Comparison of ENCODE assay signal across 31 cellular contexts in genomic region chr3:33932010-33932764, GRCh38.
"Had no signal": no experiment of that assay in that cellular context is flagged by ENCODE, and none has a peak within 500 bp of the region (broad histone marks: within the 10 kb centered on the region; RNA-seq: fewer than 3 reads in every experiment).

No MANE protein-coding gene starts in this region.

- H3K9me3 Mint-ChIP-seq: activated B cell treated with CpG ODN at 0.5 μM for 24 hours; activated CD8-positive, alpha-beta T cell treated with anti-CD3 and anti-CD28 coated beads for 36 hours; activated naive CD4-positive, alpha-beta T cell treated with anti-CD3 and anti-CD28 coated beads, Interleukin-2, amount 50 U/mL, for 24 hours; activated naive CD8-positive, alpha-beta T cell treated with anti-CD3 and anti-CD28 coated beads, Interleukin-2, amount 50 U/mL, for 24 hours; activated T-cell treated with anti-CD3 and anti-CD28 coated beads, Interleukin-2, amount 50 U/mL, for 4 hours; T-helper 2 cell treated with Interferon-gamma antibody and Interleukin-4, amounts not matched to agents 5 μg/mL and 100 μg/mL, for 36 hours had no signal

- H3K27ac Mint-ChIP-seq: activated B cell treated with CpG ODN at 0.5 μM for 24 hours; activated CD8-positive, alpha-beta T cell treated with anti-CD3 and anti-CD28 coated beads for 36 hours; activated naive CD4-positive, alpha-beta T cell treated with anti-CD3 and anti-CD28 coated beads, Interleukin-2, amount 50 U/mL, for 24 hours; activated naive CD8-positive, alpha-beta T cell treated with anti-CD3 and anti-CD28 coated beads for 36 hours; activated naive CD8-positive, alpha-beta T cell treated with anti-CD3 and anti-CD28 coated beads, Interleukin-2, amount 50 U/mL, for 24 hours; activated T-helper 17 cell treated with anti-CD3 and anti-CD28 coated beads, Interleukin-2, amount 50 U/mL, for 72 hours; dendritic cell treated with granulocyte-macrophage colony-stimulating factor and Interleukin-4, amounts not matched to agents 40 ng/mL and 50 ng/mL, for 4 days; endodermal cell; T-helper 2 cell treated with Interferon-gamma antibody and Interleukin-4, amounts not matched to agents 5 μg/mL and 100 μg/mL, for 36 hours had no signal

- H3K4me3 ChIP-seq: adrenal gland, ascending aorta, breast epithelium, coronary artery, dorsolateral prefrontal cortex, heart left ventricle had no signal

- DNase-seq: activated B cell treated with CpG ODN at 0.5 μM for 24 hours; activated CD4-positive, alpha-beta T cell treated with anti-CD3 and anti-CD28 coated beads for 48 hours; activated CD4-positive, alpha-beta T cell treated with anti-CD3 and anti-CD28 coated beads, Interleukin-2, amount 50 U/mL, for 1 hour; activated CD4-positive, alpha-beta T cell treated with anti-CD3 and anti-CD28 coated beads, Interleukin-2, amount 50 U/mL, for 48 hours; activated CD8-positive, alpha-beta memory T cell treated with anti-CD3 and anti-CD28 coated beads for 24 hours; activated CD8-positive, alpha-beta T cell treated with anti-CD3 and anti-CD28 coated beads for 36 hours; activated effector memory CD4-positive, alpha-beta T cell treated with Interleukin-2 at 50 U/mL for 16 hours; activated gamma-delta T cell treated with Interleukin-2 at 50 U/mL for 16 hours; activated naive CD4-positive, alpha-beta T cell treated with Interleukin-2 at 50 U/mL for 16 hours; activated naive CD8-positive, alpha-beta T cell treated with anti-CD3 and anti-CD28 coated beads for 36 hours; activated naive CD8-positive, alpha-beta T cell treated with anti-CD3 and anti-CD28 coated beads, Interleukin-2, amount 50 U/mL, for 24 hours; activated T-cell treated with anti-CD3 and anti-CD28 coated beads, Interleukin-2, amount 50 U/mL, for 4 hours; adrenal gland; dorsolateral prefrontal cortex; effector memory CD4-positive, alpha-beta T cell; endodermal cell; foreskin fibroblast; heart left ventricle; hypothalamus; T1000; WERI-Rb-1 had no signal

- H3K27me3 ChIP-seq: adrenal gland, ascending aorta, breast epithelium, dorsolateral prefrontal cortex had no signal

- H3K36me3 ChIP-seq: adrenal gland, ascending aorta, breast epithelium, heart left ventricle, WERI-Rb-1 had no signal

- H3K4me3 Mint-ChIP-seq: activated B cell treated with CpG ODN at 0.5 μM for 24 hours; activated CD8-positive, alpha-beta T cell treated with anti-CD3 and anti-CD28 coated beads for 36 hours; activated naive CD4-positive, alpha-beta T cell treated with anti-CD3 and anti-CD28 coated beads, Interleukin-2, amount 50 U/mL, for 24 hours; activated naive CD8-positive, alpha-beta T cell treated with anti-CD3 and anti-CD28 coated beads for 36 hours; activated naive CD8-positive, alpha-beta T cell treated with anti-CD3 and anti-CD28 coated beads, Interleukin-2, amount 50 U/mL, for 24 hours; activated T-cell treated with anti-CD3 and anti-CD28 coated beads, Interleukin-2, amount 50 U/mL, for 4 hours; activated T-helper 17 cell treated with anti-CD3 and anti-CD28 coated beads, Interleukin-2, amount 50 U/mL, for 72 hours; brain; central memory CD8-positive, alpha-beta T cell; dendritic cell treated with granulocyte-macrophage colony-stimulating factor and Interleukin-4, amounts not matched to agents 40 ng/mL and 50 ng/mL, for 4 days; endodermal cell; T-helper 2 cell treated with Interferon-gamma antibody and Interleukin-4, amounts not matched to agents 5 μg/mL and 100 μg/mL, for 36 hours had no signal

- H3K27me3 Mint-ChIP-seq: brain; dendritic cell treated with granulocyte-macrophage colony-stimulating factor and Interleukin-4, amounts not matched to agents 40 ng/mL and 50 ng/mL, for 4 days had no signal

- H3K36me3 Mint-ChIP-seq: activated naive CD4-positive, alpha-beta T cell treated with anti-CD3 and anti-CD28 coated beads, Interleukin-2, amount 50 U/mL, for 24 hours; activated naive CD8-positive, alpha-beta T cell treated with anti-CD3 and anti-CD28 coated beads for 36 hours; brain had no signal

- FAIRE-seq: frontal cortex had no signal

- H3K4me1 Mint-ChIP-seq: activated B cell treated with CpG ODN at 0.5 μM for 24 hours; activated naive CD4-positive, alpha-beta T cell treated with anti-CD3 and anti-CD28 coated beads, Interleukin-2, amount 50 U/mL, for 24 hours; activated naive CD8-positive, alpha-beta T cell treated with anti-CD3 and anti-CD28 coated beads for 36 hours; activated T-helper 17 cell treated with anti-CD3 and anti-CD28 coated beads, Interleukin-2, amount 50 U/mL, for 72 hours; central memory CD8-positive, alpha-beta T cell had no signal
